ENCODE assay signal across 23 cellular contexts in the genomic region with DNA sequence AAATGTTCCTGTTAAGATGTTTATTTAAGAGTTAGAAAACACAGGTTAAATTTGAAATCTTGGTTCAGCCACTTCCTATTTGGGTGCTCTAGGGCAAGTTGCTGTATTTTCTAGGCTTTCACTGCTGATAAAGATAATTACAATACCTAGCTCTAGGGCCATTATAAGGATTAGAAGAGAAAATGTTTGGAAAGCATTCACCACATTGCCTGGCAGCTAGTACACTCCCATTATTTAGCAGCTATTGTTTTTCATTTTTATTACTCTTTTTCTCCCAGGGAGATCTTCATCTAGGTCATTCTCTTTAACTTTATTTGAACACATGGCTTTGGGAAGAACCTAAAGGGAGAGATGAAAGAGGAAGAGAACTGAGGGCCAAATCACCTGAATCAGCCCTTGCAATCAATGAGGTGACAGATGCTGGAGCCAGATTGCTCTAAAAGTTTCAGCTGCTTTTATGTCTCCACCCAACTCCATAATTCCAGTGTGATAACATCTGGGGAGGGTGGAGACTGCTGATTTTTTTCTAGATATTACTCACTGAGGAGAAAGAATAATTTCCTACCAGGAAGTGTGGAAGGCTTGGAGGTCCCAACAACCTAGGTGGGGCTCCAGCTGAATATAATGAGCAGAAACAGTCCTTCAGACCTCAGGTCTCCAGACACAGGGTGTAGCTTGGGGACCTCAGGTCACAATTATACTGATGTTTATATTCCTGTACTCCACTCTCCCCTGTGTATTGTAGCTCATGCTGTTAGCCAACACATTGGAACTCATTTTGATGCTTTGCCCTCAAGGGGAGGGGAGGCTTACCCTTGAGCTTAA.
DNase-seq lines count a peak whose midpoint lies in the region; ATAC-seq, FAIRE-seq and TF ChIP-seq lines count a peak whose summit lies in the region.
"Had no signal": no experiment of that assay in that cellular context is flagged by ENCODE, and none has a peak within 500 bp of the region (broad histone marks: within the 10 kb centered on the region; RNA-seq: fewer than 3 reads in every experiment).

No MANE protein-coding gene starts in this region.

- BruUV-seq in endothelial cell of umbilical vein (replicated peaks; lab: Mats Ljungman, UMichigan), result no TSS peak
- no TSS peak for BruUV-seq in HepG2 (replicated peaks; lab: Mats Ljungman, UMichigan)

- H3K27me3 Mint-ChIP-seq in endothelial cell (ENCODE audit: unreplicated experiment), result no peaks in the 10 kb centered on the region
- H3K27me3 Mint-ChIP-seq: stimulated activated memory B cell treated with anti-CD40 and anti-IgM and Interleukin-4, amounts not matched to agents 10 μg/mL and 1 μg/mL and 100 μg/mL, for 72 hours had no signal

- H3K9me3 ChIP-seq in right atrium auricular region (peaks cover 0 to 8% of the 10 kb centered on the region in 2 donors), endothelial cell of umbilical vein (replicated peaks; ENCODE audit: control insufficient read depth, insufficient read depth, low read length) (peaks cover 2% of the 10 kb centered on the region), HepG2 (ENCODE audit: low read length) (0 out of 2 replicates have a peak, but pooled peaks cover 5% of the 10 kb centered on the region)

- ATAC-seq in Right ventricle myocardium superior (ENCODE audit: poor library complexity) (peak; percentile 25), HG03045 (IDR thresholded peaks at IDR 0.05; ENCODE audit: unreplicated experiment) (no peak), HepG2 (no peak)
- ATAC-seq: stimulated activated memory B cell treated with anti-CD40 and anti-IgM and Interleukin-4, amounts not matched to agents 10 μg/mL and 1 μg/mL and 100 μg/mL, for 72 hours had no signal

- no peaks in the 10 kb centered on the region for H3K4me1 Mint-ChIP-seq in endothelial cell (ENCODE audit: unreplicated experiment)
- H3K4me1 Mint-ChIP-seq: CD4-positive, CD25-positive, alpha-beta regulatory T cell had no signal

- CTCF ChIA-PET in endothelial cell of umbilical vein (lab: Charles Lee), result interaction anchor here (0.7 to 4.6 kb wide), 19 partner anchors 9 to 451 kb away, joined by 3 to 64 read pairs (median 4); no protein-coding TSS in a partner anchor
- CTCF ChIA-PET in HepG2 (lab: Yijun Ruan, JAX; ENCODE audit: low intra/inter-chr PET ratio, low total read pairs), result no interaction called here

- H3K36me3 Mint-ChIP-seq in endothelial cell (ENCODE audit: low read depth, unreplicated experiment), result no peaks in the 10 kb centered on the region
- H3K36me3 Mint-ChIP-seq: CD4-positive, CD25-positive, alpha-beta regulatory T cell; stimulated activated memory B cell treated with anti-CD40 and anti-IgM and Interleukin-4, amounts not matched to agents 10 μg/mL and 1 μg/mL and 100 μg/mL, for 72 hours had no signal

- no peak for TF ChIP-seq CTCF in right atrium auricular region (IDR thresholded peaks at IDR 0.05)
- no peak for TF ChIP-seq CTCF in endothelial cell of umbilical vein (IDR thresholded peaks at IDR 0.05; ENCODE audit: extremely low read depth in 1 of 2, insufficient read depth in 1 of 2, low read depth in 1 of 2, low read length in 2 of 2)
- TF ChIP-seq CTCF in endothelial cell (IDR thresholded peaks at IDR 0.05; ENCODE audit: unreplicated experiment), result no peak
- no peak for TF ChIP-seq CTCF in HepG2 (CRISPR knock-in tag; IDR thresholded peaks at IDR 0.05)

- H3K27ac ChIP-seq in right atrium auricular region (no peak overlapping the region), endothelial cell of umbilical vein (ENCODE audit: insufficient read depth, low read depth, low read length) (no peak overlapping the region), HepG2 (ENCODE audit: extremely low read length, insufficient read depth, low read length) (no peak overlapping the region)
- H3K27ac ChIP-seq: SK-N-MC, spleen, tibial nerve had no signal

- H2AFZ ChIP-seq in endothelial cell of umbilical vein (ENCODE audit: low read depth, low read length) (no peak overlapping the region), HepG2 (ENCODE audit: low read length) (no peak overlapping the region)

- H3K9me3 Mint-ChIP-seq in endothelial cell (ENCODE audit: unreplicated experiment), result no peaks in the 10 kb centered on the region
- H3K9me3 Mint-ChIP-seq: stimulated activated memory B cell treated with anti-CD40 and anti-IgM and Interleukin-4, amounts not matched to agents 10 μg/mL and 1 μg/mL and 100 μg/mL, for 72 hours had no signal

- H3K9me1 ChIP-seq in endothelial cell of umbilical vein (replicated peaks; ENCODE audit: control insufficient read depth, extremely low read depth, insufficient read depth, low read length), result no peaks in the 10 kb centered on the region

- TF ChIP-seq POLR2A in endothelial cell of umbilical vein (IDR thresholded peaks at IDR 0.05; ENCODE audit: low read depth, low read length) (no peak), HepG2 (IDR thresholded peaks at IDR 0.05; ENCODE audit: insufficient read depth in 1 of 2, low read depth in 2 of 2, low read length in 2 of 2) (no peak)

- DNase-seq in Right ventricle myocardium superior (no peak), right atrium auricular region (ENCODE audit: low spot score) (no peak), endothelial cell of umbilical vein (ENCODE audit: low read depth, low spot score) (peak; percentile 46), lung microvascular endothelial cell (ENCODE audit: low read depth in 2 of 2) (peak; percentile 15 to 49), endothelial cell (ENCODE audit: low spot score) (no peak), HepG2 (ENCODE audit: low spot score) (no peak), SIG-M5 treated with dmso at 0.1 percent for 504 hours (lab: John Stamatoyannopoulos, UW; ENCODE audit: unreplicated experiment) (no peak)
- DNase-seq: ACHN; activated CD4-positive, alpha-beta T cell treated with anti-CD3 and anti-CD28 coated beads for 1 hour; activated CD8-positive, alpha-beta memory T cell treated with anti-CD3 and anti-CD28 coated beads, Interleukin-2, amount 50 U/mL, for 48 hours; activated naive CD4-positive, alpha-beta T cell treated with Interleukin-2 at 50 U/mL for 16 hours; CD4-positive, CD25-positive, alpha-beta regulatory T cell; DND-41; NCI-H1105 treated with DMSO at 0.1 percent for 48 hours; NCI-H345; posterior cingulate gyrus; spleen; T-helper 9 cell had no signal

- dilution Hi-C loops in endothelial cell of umbilical vein (cut with MboI; ENCODE audit: extremely low pct_ligation_motif_present, low sequenced_read_pairs), result no loop called here

- no peak for TF ChIP-seq EP300 in HepG2 (IDR thresholded peaks at IDR 0.05; ENCODE audit: low read depth in 2 of 2, low read length in 2 of 2)
- TF ChIP-seq EP300 in HepG2 (CRISPR knock-in tag; IDR thresholded peaks at IDR 0.05; ENCODE audit: borderline replicate concordance), result no peak

- in situ Hi-C loops in HepG2 (cut with HindIII; ENCODE audit: extremely low pct_ligation_motif_present, low pct_unique_long_range_greater_than_20kb), result no loop called here

- H3K36me3 ChIP-seq in right atrium auricular region (no peaks in the 10 kb centered on the region), endothelial cell of umbilical vein (ENCODE audit: control insufficient read depth in 2 of 2, extremely low read depth in 1 of 2, insufficient read depth in 2 of 2, low read length in 2 of 2) (no peaks in the 10 kb centered on the region), HepG2 (replicated peaks in 1 of 2; ENCODE audit: control insufficient read depth in 1 of 2, insufficient read depth in 2 of 2, low read length in 2 of 2) (no peaks in the 10 kb centered on the region)
- H3K36me3 ChIP-seq: spleen, tibial nerve had no signal

- intact Hi-C loops in Right ventricle myocardium superior (cut with DNase I), result no loop called here
- intact Hi-C loops in endothelial cell of umbilical vein (cut with micrococcal nuclease), result loop anchor here (1.0 to 2.0 kb wide), 2 partner anchors 54 to 78 kb away; no protein-coding TSS in a partner anchor
- intact Hi-C loops in HepG2 (cut with micrococcal nuclease; ENCODE audit: unreplicated experiment), result no loop called here

- H3K4me3 ChIP-seq in right atrium auricular region (no peak overlapping the region), endothelial cell of umbilical vein (replicated peaks in 1 of 3; ENCODE audit: insufficient read depth in 1 of 3, low read depth in 1 of 3, low read length in 3 of 3) (no peak overlapping the region), HepG2 (replicated peaks in 1 of 3; ENCODE audit: insufficient read depth in 1 of 3, low read depth in 2 of 3, low read length in 3 of 3) (no peak overlapping the region)
- H3K4me3 ChIP-seq: SK-N-MC, spleen, tibial nerve had no signal

- H3K4me3 Mint-ChIP-seq in endothelial cell (ENCODE audit: unreplicated experiment), result no peak overlapping the region
- H3K4me3 Mint-ChIP-seq: CD4-positive, CD25-positive, alpha-beta regulatory T cell; stimulated activated memory B cell treated with anti-CD40 and anti-IgM and Interleukin-4, amounts not matched to agents 10 μg/mL and 1 μg/mL and 100 μg/mL, for 72 hours had no signal

- H3K4me2 ChIP-seq in endothelial cell of umbilical vein (ENCODE audit: insufficient read depth, low read length), result peak overlapping the region; percentile 34
- no peak overlapping the region for H3K4me2 ChIP-seq in HepG2 (ENCODE audit: low read depth, low read length)

- TF ChIP-seq RAD21 in HepG2 (CRISPR knock-in tag; IDR thresholded peaks at IDR 0.05), result no peak

- H3K27me3 ChIP-seq in right atrium auricular region (no peaks in the 10 kb centered on the region), endothelial cell of umbilical vein (ENCODE audit: control insufficient read depth in 2 of 2, insufficient read depth in 2 of 2, low read length in 2 of 2) (no peaks in the 10 kb centered on the region), HepG2 (ENCODE audit: control insufficient read depth in 1 of 2, insufficient read depth in 2 of 2, low read length in 2 of 2) (no peaks in the 10 kb centered on the region)
- H3K27me3 ChIP-seq: spleen, tibial nerve had no signal

- H4K20me1 ChIP-seq in endothelial cell of umbilical vein (replicated peaks; ENCODE audit: control insufficient read depth, extremely low read depth, insufficient read depth, low read length) (no peaks in the 10 kb centered on the region), HepG2 (ENCODE audit: insufficient read depth, low read length) (no peaks in the 10 kb centered on the region)

- POLR2A ChIA-PET in endothelial cell of umbilical vein (lab: Charles Lee), result interaction anchor here (1.0 kb wide), 1 partner anchor 74 kb away, joined by 3 read pairs; no protein-coding TSS in a partner anchor
- POLR2A ChIA-PET in HepG2 (lab: Yijun Ruan, JAX), result no interaction called here

- H3K79me2 ChIP-seq in endothelial cell of umbilical vein (ENCODE audit: control insufficient read depth, insufficient read depth, low read length) (no peaks in the 10 kb centered on the region), HepG2 (ENCODE audit: insufficient read depth, low read length) (no peaks in the 10 kb centered on the region)

- H3K9ac ChIP-seq in endothelial cell of umbilical vein (replicated peaks; ENCODE audit: extremely low read depth, insufficient read depth, low read length) (no peak overlapping the region), HepG2 (ENCODE audit: insufficient read depth, low read depth, low read length) (no peak overlapping the region)

- FAIRE-seq in endothelial cell of umbilical vein (lab: Jason Lieb, UNC) (peak; percentile 76), HepG2 (lab: Jason Lieb, UNC) (no peak)
- FAIRE-seq: astrocyte had no signal

- H3K4me1 ChIP-seq in right atrium auricular region, result peaks cover 0 to 7% of the 10 kb centered on the region in 2 donors
- peaks cover 24% of the 10 kb centered on the region for H3K4me1 ChIP-seq in endothelial cell of umbilical vein (ENCODE audit: control insufficient read depth, extremely low read depth, insufficient read depth, low read length)
- H3K4me1 ChIP-seq in HepG2 (ENCODE audit: insufficient read depth, low read length), result peaks cover 24% of the 10 kb centered on the region
- H3K4me1 ChIP-seq: spleen had no signal

- H3K27ac Mint-ChIP-seq in endothelial cell (ENCODE audit: unreplicated experiment), result no peak overlapping the region
- H3K27ac Mint-ChIP-seq: CD4-positive, CD25-positive, alpha-beta regulatory T cell; stimulated activated memory B cell treated with anti-CD40 and anti-IgM and Interleukin-4, amounts not matched to agents 10 μg/mL and 1 μg/mL and 100 μg/mL, for 72 hours had no signal

Comparison
In these comparisons a context has a peak if more than half of its experiments do, and no peak if none do; other contexts are left out.
1. DNase-seq: peak in endothelial cell of umbilical vein (single experiment) and lung microvascular endothelial cell (2 of 2); none in Right ventricle myocardium superior (single experiment), right atrium auricular region (single experiment), endothelial cell (single experiment), HepG2 (single experiment) and SIG-M5 treated with dmso at 0.1 percent for 504 hours (single experiment).